Comparison of ENCODE assay signal across 12 cellular contexts in genomic region chr9:19440823-19441580, GRCh38. TPM values are rescaled to one million over a fixed set of nuclear protein-coding genes. Genes with fewer than 3 reads are reported as not detected.
DNase-seq lines count a peak whose midpoint lies in the region; ATAC-seq and TF ChIP-seq lines count a peak whose summit lies in the region.
"Had no signal": no experiment of that assay in that cellular context is flagged by ENCODE, and none has a peak within 500 bp of the region (broad histone marks: within the 10 kb centered on the region; RNA-seq: fewer than 3 reads in every experiment).

No MANE protein-coding gene starts in this region.

- no peaks in the 10 kb centered on the region for H3K4me1 ChIP-seq in MM.1S (ENCODE audit: low read length)
- H3K4me1 ChIP-seq: BE2C, pancreas had no signal

- H3K9me2 ChIP-seq in MM.1S (replicated peaks; ENCODE audit: insufficient read depth, low read length), result no peaks in the 10 kb centered on the region

- no peak overlapping the region for H3K27ac ChIP-seq in MM.1S (ENCODE audit: low read length)
- H3K27ac ChIP-seq: pancreas had no signal

- DNase-seq in Right ventricle myocardium inferior (ENCODE audit: missing footprints) (no peak), cardiac septum (ENCODE audit: low spot score) (no peak), MM.1S (no peak), fibroblast of pulmonary artery (ENCODE audit: low read depth) (peak; percentile 49), anterior cingulate cortex (lab: John Stamatoyannopoulos, UW) (no peak), head of caudate nucleus (no peak), DMS79 treated with DMSO at 0.1 percent for 48 hours (lab: John Stamatoyannopoulos, UW) (no peak), occipital lobe (lab: John Stamatoyannopoulos, UW) (no peak)
- DNase-seq: activated T-cell treated with anti-CD3 and anti-CD28 coated beads, Interleukin-2, amount 50 U/mL, for 4 hours; BE2C; effector CD4-positive, alpha-beta T cell; pancreas had no signal

- TF ChIP-seq CTCF in MM.1S (IDR thresholded peaks at IDR 0.05; ENCODE audit: low read length), result no peak
- no peak for TF ChIP-seq CTCF in fibroblast of pulmonary artery (IDR thresholded peaks at IDR 0.05; ENCODE audit: low read length, missing control alignments)

- H3K79me2 ChIP-seq in MM.1S (ENCODE audit: low read length), result no peaks in the 10 kb centered on the region

- H3K9ac ChIP-seq in MM.1S (ENCODE audit: low read length), result no peak overlapping the region

- H3K4me3 ChIP-seq in MM.1S (ENCODE audit: low read length) (no peak overlapping the region), fibroblast of pulmonary artery (replicated peaks; ENCODE audit: low read depth, low read length) (no peak overlapping the region)
- H3K4me3 ChIP-seq: pancreas had no signal

- no peaks in the 10 kb centered on the region for H3K27me3 ChIP-seq in MM.1S (replicated peaks; ENCODE audit: insufficient read depth, low read length)
- H3K27me3 ChIP-seq: BE2C, pancreas had no signal

- intact Hi-C loops in Right ventricle myocardium inferior (cut with DNase I), result no loop called here
- intact Hi-C loops in cardiac septum (cut with DNase I), result no loop called here
- intact Hi-C loops in head of caudate nucleus (cut with DNase I), result no loop called here

- peak overlapping the region; percentile 34; the same call in 1 of the 2 replicates for H3K4me2 ChIP-seq in MM.1S (ENCODE audit: low read depth, low read length)

- H4K20me1 ChIP-seq in MM.1S (ENCODE audit: insufficient read depth, low read length), result no peaks in the 10 kb centered on the region

- H3K9me3 ChIP-seq in MM.1S (replicated peaks; ENCODE audit: insufficient read depth, low read length), result no peaks in the 10 kb centered on the region
- H3K9me3 ChIP-seq: BE2C, pancreas had no signal

- peak; percentile 83 for ATAC-seq in Right ventricle myocardium inferior

- H2AFZ ChIP-seq in MM.1S (ENCODE audit: low read length), result no peak overlapping the region

- no peaks in the 10 kb centered on the region; the same call in 1 of the 2 replicates for H3F3A ChIP-seq in MM.1S (ENCODE audit: insufficient read depth, low read length)

- no peaks in the 10 kb centered on the region for H3K36me3 ChIP-seq in MM.1S (replicated peaks; ENCODE audit: insufficient read depth, low read length)
- H3K36me3 ChIP-seq: BE2C, pancreas had no signal

RNA-seq across cellular contexts. Expression of gene ACER2, which starts 32.2 kb away (rescaled TPM):
- total RNA-seq in Right ventricle myocardium inferior, result 3.2 TPM
- total RNA-seq in cardiac septum, result 4.1 TPM
- 11.4 TPM for total RNA-seq in occipital lobe
